8 cellular contexts compared by ENCODE assay signal in the genomic region with DNA sequence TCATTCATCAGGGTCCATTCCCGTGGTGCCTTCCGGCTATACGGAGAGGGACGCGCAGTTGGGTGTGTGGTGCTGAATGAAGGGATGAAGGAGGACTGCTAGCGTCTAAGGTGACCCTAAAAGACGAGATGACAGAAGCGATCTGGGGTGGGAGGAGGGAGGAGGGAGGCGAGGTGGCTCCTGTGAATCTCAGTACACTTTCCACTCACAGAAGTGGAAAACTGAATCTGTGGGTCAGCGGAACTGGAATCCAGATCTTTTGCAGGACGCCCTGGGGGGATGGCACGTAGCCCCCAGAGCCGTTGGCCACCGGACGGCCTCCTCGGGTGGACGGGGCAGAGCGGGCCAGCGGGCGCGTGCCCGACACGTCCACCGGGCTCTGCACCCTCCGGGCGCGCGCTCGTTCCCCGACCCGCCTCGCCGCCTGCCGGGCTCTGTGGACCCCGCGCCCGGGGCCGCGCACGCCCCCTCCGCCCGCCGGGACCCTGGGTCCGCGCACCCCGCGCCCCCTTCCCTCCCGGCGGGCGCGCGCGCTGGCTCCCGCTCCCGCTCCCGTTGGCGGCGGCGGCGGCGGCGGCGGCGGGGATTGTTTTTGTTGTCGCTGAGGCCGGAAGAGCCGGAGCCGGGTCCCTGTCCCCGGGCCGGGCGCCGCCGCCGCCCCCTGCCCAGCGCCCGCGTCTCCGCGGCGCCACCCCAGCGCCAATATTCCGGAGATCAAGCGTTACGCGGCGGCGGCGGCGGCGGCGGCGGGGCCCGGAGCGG. TPM values are rescaled to one million over a fixed set of nuclear protein-coding genes. Genes with fewer than 3 reads are reported as not detected.
A peak's percentile ranks its signal among the peaks of the same experiment; 100 is the strongest.
DNase-seq lines count a peak whose midpoint lies in the region; ATAC-seq and TF ChIP-seq lines count a peak whose summit lies in the region.

TSS of gene AGO4 (plus strand) at position 403 of the 762 bp plus-strand sequence. CDS start 401 bp downstream, outside the sequence.

- peak within 1 kb of the TSS; percentile 94 to 98 (median 97) for H3K4me3 Mint-ChIP-seq in brain

- intact Hi-C loops in T-helper 1 cell treated with Interleukin-12 subunit alpha and Interleukin-12 subunit beta and Interleukin-4 antibody, amounts not matched to agents 30 ng/mL and 1 ng/mL, for 36 hours (cut with micrococcal nuclease), result loop anchor here (1.0 kb wide), 1 partner anchor 38 kb away; the partner anchor contains the start of gene CLSPN
- intact Hi-C loops in posterior vena cava (cut with DNase I), result no loop called here

- no peaks in the 10 kb centered on the region for H3K9me3 Mint-ChIP-seq in brain

- H3K27me3 ChIP-seq in HUES48 (ENCODE audit: control insufficient read depth, insufficient read depth, low read length), result no peaks in the 10 kb centered on the region

- peaks cover 10% of the 10 kb centered on the region; the same call in 1 of the 2 replicates for H3K4me1 ChIP-seq in HUES48 (ENCODE audit: control insufficient read depth, insufficient read depth, low read length)

- TF ChIP-seq CTCF in brain (conservative IDR thresholded peaks at IDR 0.05), result no peak

- H3K36me3 Mint-ChIP-seq in brain, result no peaks in the 10 kb centered on the region

- no peak for ATAC-seq in GM19452 (IDR thresholded peaks at IDR 0.05; ENCODE audit: unreplicated experiment)
- ATAC-seq in GM21576 (IDR thresholded peaks at IDR 0.05; ENCODE audit: unreplicated experiment), result no peak

- H3K27ac Mint-ChIP-seq in brain, result peak within 1 kb of the TSS; percentile 96 to 98 (median 96)

- peak within 1 kb of the TSS; percentile 15; the same call in 1 of the 2 replicates for H3K9ac ChIP-seq in HUES48 (ENCODE audit: low read depth, low read length)

- no peaks in the 10 kb centered on the region for H3K36me3 ChIP-seq in HUES48 (ENCODE audit: control insufficient read depth, insufficient read depth, low read length)

- peaks cover 3% of the 10 kb centered on the region for H3K27me3 Mint-ChIP-seq in brain

- H3K9me3 ChIP-seq in HUES48 (ENCODE audit: control insufficient read depth, insufficient read depth, low read length), result no peaks in the 10 kb centered on the region

- H3K27ac ChIP-seq in HUES48 (ENCODE audit: low read depth, low read length), result peak within 1 kb of the TSS; percentile 51

- H3K4me3 ChIP-seq in HUES48 (ENCODE audit: low read depth, low read length), result peak within 1 kb of the TSS; percentile 88

- H3K4me1 Mint-ChIP-seq in brain, result peaks cover 30% of the 10 kb centered on the region

- peak; percentile 20 for DNase-seq in GDM1 (lab: John Stamatoyannopoulos, UW)
- peak; percentile 53 to 61 for DNase-seq in hippocampal formation (lab: John Stamatoyannopoulos, UW)
- peak; percentile 87 for DNase-seq in posterior vena cava (ENCODE audit: low spot score)

RNA-seq across cellular contexts. Expression of gene AGO4, which starts in this region (rescaled TPM):
- 16.6 and 18.9 TPM in 2 replicates for total RNA-seq in T-helper 1 cell treated with Interleukin-12 subunit alpha and Interleukin-12 subunit beta and Interleukin-4 antibody, amounts not matched to agents 30 ng/mL and 1 ng/mL, for 36 hours
- polyA plus RNA-seq in brain (ENCODE audit: insufficient read depth, low read depth, low replicate concordance), result 3.8 TPM
- total RNA-seq in posterior vena cava, result 10 to 100 TPM; 16.0 to 22.0 TPM

Comparison
In these comparisons a context has a peak if more than half of its experiments do, and no peak if none do; other contexts are left out.
1. DNase-seq: peak in every context shown above with its lines; median percentile 87 in posterior vena cava; 57 in hippocampal formation; 20 in GDM1.